In the genomic region with DNA sequence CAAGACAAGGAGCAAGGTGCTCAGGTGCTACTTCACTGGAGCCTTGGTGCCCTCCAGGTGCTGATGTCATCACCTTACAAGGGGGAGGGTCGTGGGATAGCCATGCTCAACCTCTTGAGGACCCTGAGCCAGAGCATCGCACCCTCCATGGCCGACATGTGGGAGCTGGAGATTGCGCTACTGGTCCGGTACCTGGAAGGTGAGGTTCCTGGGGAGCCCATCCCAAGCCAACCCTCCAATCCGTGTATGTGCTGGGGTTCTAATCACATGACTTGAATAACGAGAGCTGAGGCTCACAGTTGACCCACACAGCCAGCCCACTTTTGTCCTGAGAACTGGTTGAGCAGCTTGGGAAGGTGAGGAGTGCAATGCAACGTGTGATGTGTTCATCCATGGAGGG, we compare ENCODE assay signal across 21 cellular contexts. TPM values are rescaled to one million over a fixed set of nuclear protein-coding genes. Genes with fewer than 3 reads are reported as not detected.
"Had no signal": no experiment of that assay in that cellular context is flagged by ENCODE, and none has a peak within 500 bp of the region (broad histone marks: within the 10 kb centered on the region; RNA-seq: fewer than 3 reads in every experiment).

No MANE protein-coding gene starts in this region.

- H3K27ac Mint-ChIP-seq: activated naive CD4-positive, alpha-beta T cell treated with anti-CD3 and anti-CD28 coated beads, Interleukin-2, amount 50 U/mL, for 24 hours; naive thymus-derived CD4-positive, alpha-beta T cell; neural progenitor cell had no signal

- H3K9me3 Mint-ChIP-seq: central memory CD8-positive, alpha-beta T cell; naive thymus-derived CD4-positive, alpha-beta T cell had no signal

- ATAC-seq: activated CD4-positive, CD25-positive, alpha-beta regulatory T cell treated with anti-CD3 and anti-CD28 coated beads, Interleukin-2, amount 50 U/mL, for 24 hours; gastrocnemius medialis; left ventricle myocardium superior; naive thymus-derived CD4-positive, alpha-beta T cell had no signal

- H3K4me3 ChIP-seq: ascending aorta, gastrocnemius medialis, neural progenitor cell, tibial artery, uterus had no signal

- H3K27ac ChIP-seq: ascending aorta, gastrocnemius medialis, neural progenitor cell, parathyroid adenoma, tibial artery, uterus had no signal

- H3K4me3 Mint-ChIP-seq: activated naive CD4-positive, alpha-beta T cell treated with anti-CD3 and anti-CD28 coated beads, Interleukin-2, amount 50 U/mL, for 24 hours; central memory CD8-positive, alpha-beta T cell; naive thymus-derived CD4-positive, alpha-beta T cell; neural progenitor cell had no signal

- DNase-seq: activated CD4-positive, alpha-beta T cell treated with anti-CD3 and anti-CD28 coated beads, Interleukin-2, amount 50 U/mL, for 4 hours; activated effector memory CD4-positive, alpha-beta T cell treated with Interleukin-2 at 50 U/mL for 16 hours; cortex of kidney; effector CD4-positive, alpha-beta T cell; gastrocnemius medialis; left ventricle myocardium superior; mesenchymal stem cell; stimulated activated naive CD4-positive, alpha-beta T cell; T-helper 1 cell; T1000; uterus had no signal

- H3K27me3 ChIP-seq: ascending aorta, gastrocnemius medialis, neural progenitor cell, uterus had no signal

- H3K4me1 Mint-ChIP-seq: activated naive CD4-positive, alpha-beta T cell treated with anti-CD3 and anti-CD28 coated beads, Interleukin-2, amount 50 U/mL, for 24 hours; naive thymus-derived CD4-positive, alpha-beta T cell; neural progenitor cell had no signal

- H3K9me3 ChIP-seq: ascending aorta, gastrocnemius medialis, tibial artery, uterus had no signal

- H3K4me1 ChIP-seq: ascending aorta, gastrocnemius medialis, neural progenitor cell, parathyroid adenoma, tibial artery, uterus had no signal

- H3K36me3 ChIP-seq: ascending aorta, gastrocnemius medialis, neural progenitor cell, tibial artery, uterus had no signal

- H3K36me3 Mint-ChIP-seq: activated naive CD4-positive, alpha-beta T cell treated with anti-CD3 and anti-CD28 coated beads, Interleukin-2, amount 50 U/mL, for 24 hours; naive thymus-derived CD4-positive, alpha-beta T cell; neural progenitor cell had no signal

RNA-seq across cellular contexts. Expression of gene MROH2A, which starts 25.9 kb away (rescaled TPM):
- total RNA-seq: ascending aorta; gastrocnemius medialis; kidney epithelial cell; left ventricle myocardium superior; naive thymus-derived CD4-positive, alpha-beta T cell; subcutaneous adipose tissue; uterus had no signal
- polyA plus RNA-seq: naive thymus-derived CD4-positive, alpha-beta T cell had no signal

RNA-seq across cellular contexts. Expression of gene UGT1A1, which starts 43.9 kb away (rescaled TPM):
- total RNA-seq: ascending aorta; kidney epithelial cell; left ventricle myocardium superior; naive thymus-derived CD4-positive, alpha-beta T cell; subcutaneous adipose tissue; uterus had no signal
- polyA plus RNA-seq: naive thymus-derived CD4-positive, alpha-beta T cell had no signal

RNA-seq across cellular contexts. Expression of gene HJURP, which starts 50.3 kb away (rescaled TPM):
- total RNA-seq: ascending aorta had no signal
